ENCODE assay signal across 9 cellular contexts in genomic region chr1:234956821-234957329, GRCh38.
DNase-seq lines count a peak whose midpoint lies in the region; ATAC-seq and TF ChIP-seq lines count a peak whose summit lies in the region.
"Had no signal": no experiment of that assay in that cellular context is flagged by ENCODE, and none has a peak within 500 bp of the region (broad histone marks: within the 10 kb centered on the region; RNA-seq: fewer than 3 reads in every experiment).

No MANE protein-coding gene starts in this region.

- H3K27ac ChIP-seq in RWPE2 (ENCODE audit: poor library complexity, severe bottlenecking) (peak overlapping the region; percentile 37), suprapubic skin (no peak overlapping the region)

- TF ChIP-seq CTCF in RWPE2 (IDR thresholded peaks at IDR 0.05; ENCODE audit: poor library complexity, severe bottlenecking) = no peak
- TF ChIP-seq CTCF in suprapubic skin (IDR thresholded peaks at IDR 0.05) = no peak

- no peaks in the 10 kb centered on the region for H3K27me3 ChIP-seq in RWPE2 (ENCODE audit: insufficient read depth, poor library complexity, severe bottlenecking)
- no peaks in the 10 kb centered on the region for H3K27me3 ChIP-seq in suprapubic skin

- H3K36me3 ChIP-seq in RWPE2 (ENCODE audit: low read depth) = no peaks in the 10 kb centered on the region
- H3K36me3 ChIP-seq in suprapubic skin = no peaks in the 10 kb centered on the region

- H3K4me3 ChIP-seq in RWPE2 (ENCODE audit: severe bottlenecking) = no peak overlapping the region
- no peak overlapping the region for H3K4me3 ChIP-seq in suprapubic skin

- TF ChIP-seq EP300 in suprapubic skin (IDR thresholded peaks at IDR 0.05) = no peak

- 88% methylated on average over 11 of the region's 11 CpGs for WGBS in suprapubic skin

- peaks cover 33% of the 10 kb centered on the region for H3K4me1 ChIP-seq in RWPE2 (ENCODE audit: insufficient read depth, poor library complexity, severe bottlenecking)
- H3K4me1 ChIP-seq in suprapubic skin = peaks cover 21% of the 10 kb centered on the region

- H3K9me3 ChIP-seq in RWPE2 (ENCODE audit: severe bottlenecking) (no peaks in the 10 kb centered on the region), suprapubic skin (no peaks in the 10 kb centered on the region)

- ATAC-seq in RWPE2 (ENCODE audit: low read depth) (no peak), GM21528 (IDR thresholded peaks at IDR 0.05; ENCODE audit: low FRiP score, unreplicated experiment) (no peak)

- no peak for TF ChIP-seq POLR2A in suprapubic skin (IDR thresholded peaks at IDR 0.05)

- DNase-seq in activated CD8-positive, alpha-beta memory T cell treated with anti-CD3 and anti-CD28 coated beads for 24 hours = peak; percentile 40
- no peak for DNase-seq in activated CD8-positive, alpha-beta memory T cell treated with anti-CD3 and anti-CD28 coated beads, Interleukin-2, amount 50 U/mL, for 4 hours
- DNase-seq in RWPE2 (ENCODE audit: low spot score) (no peak), iPS-NIHi11 (ENCODE audit: low spot score) (peak; percentile 53), suprapubic skin (ENCODE audit: low spot score in 2 of 2) (peak; percentile 35 to 57), T-helper 9 cell (no peak), GOT3 (lab: John Stamatoyannopoulos, UW) (no peak)
- DNase-seq: NCI-H345 had no signal

Comparison
In these comparisons a context has a peak if more than half of its experiments do, and no peak if none do; other contexts are left out.
1. DNase-seq: peak in activated CD8-positive, alpha-beta memory T cell treated with anti-CD3 and anti-CD28 coated beads for 24 hours (single experiment), iPS-NIHi11 (single experiment) and suprapubic skin (2 of 2); none in activated CD8-positive, alpha-beta memory T cell treated with anti-CD3 and anti-CD28 coated beads, Interleukin-2, amount 50 U/mL, for 4 hours (single experiment), RWPE2 (single experiment), T-helper 9 cell (single experiment) and GOT3 (single experiment).